1 cellular context compared by ENCODE assay signal in the genomic region with DNA sequence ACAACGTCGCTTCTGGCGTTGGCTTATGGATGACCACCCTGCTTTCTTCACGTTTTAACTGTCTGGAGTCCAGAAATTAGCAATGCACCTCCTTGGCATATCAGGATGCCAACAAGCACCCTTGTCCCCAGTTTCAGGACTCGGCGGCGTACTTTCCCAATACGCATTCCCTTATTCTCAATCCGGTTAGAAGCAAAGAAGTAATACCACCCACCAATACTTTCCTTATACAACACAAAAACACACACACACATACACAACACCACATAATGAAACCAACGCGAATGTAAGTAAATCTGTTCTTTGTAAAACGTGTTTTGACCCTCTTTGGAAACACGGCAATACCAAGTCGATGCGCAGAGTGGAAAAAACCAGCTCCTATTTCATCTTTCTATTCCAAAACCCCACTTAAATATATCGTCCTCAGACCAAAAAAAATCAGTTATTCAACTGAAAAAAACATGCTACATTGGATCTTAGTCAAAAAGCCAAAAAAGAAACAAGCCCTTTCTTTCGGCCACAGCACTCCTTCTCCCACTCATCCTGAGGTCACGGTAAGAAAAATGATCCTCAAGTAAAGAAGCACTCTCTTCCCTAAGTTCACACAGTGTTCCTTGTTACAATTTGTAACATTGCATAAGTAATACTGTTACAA.
TF ChIP-seq lines count a peak whose summit lies in the region.

No MANE protein-coding gene starts in this region.

TF ChIP-seq in IMR-90, 13 proteins besides CTCF, POLR2A, EP300 and RAD21 (continued from another document):
- TF ChIP-seq MXI1 (IDR thresholded peaks at IDR 0.05; ENCODE audit: borderline replicate concordance, low read depth, low read length) (no peak), BHLHE40 (IDR thresholded peaks at IDR 0.05; ENCODE audit: low read depth, low read length) (peak; percentile 58), FOS (IDR thresholded peaks at IDR 0.05; ENCODE audit: low read depth, low read length) (no peak), SMC3 (IDR thresholded peaks at IDR 0.05; ENCODE audit: low read depth, low read length) (peak; percentile 19; the same call in 1 of the 2 replicates), MAZ (IDR thresholded peaks at IDR 0.05; ENCODE audit: borderline replicate concordance, low read depth, low read length) (peak; percentile 60)
